22 cellular contexts compared by ENCODE assay signal in the genomic region with DNA sequence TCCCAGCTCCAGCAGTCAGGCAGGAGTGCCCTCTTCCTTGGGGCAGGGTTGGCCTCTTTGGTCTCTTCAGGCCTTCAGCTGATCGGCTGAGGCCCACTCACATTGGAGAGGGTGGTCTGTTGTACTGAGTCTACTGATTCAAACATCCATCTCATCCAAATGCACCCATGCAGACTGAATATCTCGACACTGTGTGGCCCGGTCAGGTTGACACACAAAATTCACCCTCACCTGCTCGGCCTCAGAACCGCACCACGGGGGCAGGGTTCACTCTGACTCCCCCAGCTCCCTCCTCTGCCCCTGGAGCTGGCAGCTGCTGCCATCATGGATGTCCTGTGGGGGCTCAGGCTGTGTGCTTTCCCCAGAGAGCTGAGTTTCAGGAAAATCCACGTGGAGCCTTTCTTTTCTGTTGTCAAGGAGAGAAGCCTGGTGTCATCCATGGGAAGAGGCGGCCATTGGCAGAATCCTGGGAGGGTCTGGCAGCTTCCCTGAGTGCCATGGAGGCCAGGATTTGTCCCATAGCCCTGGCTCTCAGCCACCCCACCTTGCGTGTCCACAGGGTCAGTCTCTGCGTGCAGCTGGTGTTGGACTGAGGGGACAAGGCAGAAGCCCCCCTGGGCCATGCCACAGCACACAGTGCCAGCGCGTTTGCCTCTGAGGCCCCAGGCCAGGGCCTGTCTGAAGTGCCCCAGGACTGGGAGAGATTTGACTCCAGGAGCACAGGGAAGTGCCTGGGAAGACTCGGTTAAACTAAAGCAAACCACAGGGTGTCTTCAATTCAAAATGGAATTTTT.
"Had no signal": no experiment of that assay in that cellular context is flagged by ENCODE, and none has a peak within 500 bp of the region (broad histone marks: within the 10 kb centered on the region; RNA-seq: fewer than 3 reads in every experiment).

No MANE protein-coding gene starts in this region.

- DNase-seq: activated B cell treated with CpG ODN at 0.5 μM for 24 hours; activated CD4-positive, alpha-beta memory T cell treated with anti-CD3 and anti-CD28 coated beads, Interleukin-2, amount 10 ng/mL, durations not matched to agents 7 days and 5 days; activated CD4-positive, alpha-beta T cell treated with anti-CD3 and anti-CD28 coated beads for 4 hours; activated effector memory CD4-positive, alpha-beta T cell treated with anti-CD3 and anti-CD28 coated beads, Interleukin-2, amount 50 U/mL, for 16 hours; activated naive CD4-positive, alpha-beta T cell treated with anti-CD3 and anti-CD28 coated beads, Interleukin-2, amount 50 U/mL, for 16 hours; activated T-cell treated with anti-CD3 and anti-CD28 coated beads, Interleukin-2, amount 50 U/mL, for 72 hours; brain microvascular endothelial cell; heart right ventricle; immature natural killer cell; mesenchymal stem cell; ovary; stimulated activated CD4-positive, alpha-beta T cell treated with anti-CD3 and anti-CD28 coated beads, Interleukin-4, amount 100 ng/mL, for 4 hours; T-cell; T-helper 9 cell had no signal

- H3K4me1 ChIP-seq: colonic mucosa, thyroid gland had no signal

- H3K27me3 ChIP-seq: brain microvascular endothelial cell, colonic mucosa, ovary, thyroid gland had no signal

- H3K4me3 Mint-ChIP-seq: activated B cell treated with CpG ODN at 0.5 μM for 24 hours; activated CD4-positive, alpha-beta memory T cell treated with anti-CD3 and anti-CD28 coated beads, Interleukin-2, amount 10 ng/mL, durations not matched to agents 7 days and 5 days; activated T-cell treated with anti-CD3 and anti-CD28 coated beads, Interleukin-2, amount 50 U/mL, for 72 hours; central memory CD8-positive, alpha-beta T cell; immature natural killer cell; naive B cell; neural crest cell; stimulated activated memory B cell treated with anti-CD40 and anti-IgM and Interleukin-4, amounts not matched to agents 10 μg/mL and 1 μg/mL and 100 μg/mL, for 72 hours; T-cell had no signal

- H3K4me3 ChIP-seq: colonic mucosa, gastroesophageal sphincter, heart right ventricle, mucosa of descending colon, ovary, thyroid gland had no signal

- H3K36me3 ChIP-seq: brain microvascular endothelial cell, colonic mucosa, gastroesophageal sphincter, heart right ventricle, ovary, thyroid gland had no signal

- H3K9me3 ChIP-seq: colonic mucosa, gastroesophageal sphincter, heart right ventricle, mucosa of descending colon, ovary, thyroid gland had no signal

- H3K9me3 Mint-ChIP-seq: activated B cell treated with CpG ODN at 0.5 μM for 24 hours; central memory CD8-positive, alpha-beta T cell; immature natural killer cell; neural crest cell; T-cell had no signal

- H3K27ac Mint-ChIP-seq: activated B cell treated with CpG ODN at 0.5 μM for 24 hours; activated CD4-positive, alpha-beta memory T cell treated with anti-CD3 and anti-CD28 coated beads, Interleukin-2, amount 10 ng/mL, durations not matched to agents 7 days and 5 days; activated T-cell treated with anti-CD3 and anti-CD28 coated beads, Interleukin-2, amount 50 U/mL, for 72 hours; stimulated activated memory B cell treated with anti-CD40 and anti-IgM and Interleukin-4, amounts not matched to agents 10 μg/mL and 1 μg/mL and 100 μg/mL, for 72 hours; T-cell had no signal

- H3K27ac ChIP-seq: brain microvascular endothelial cell, colonic mucosa, gastroesophageal sphincter, heart right ventricle, ovary, thyroid gland had no signal

- H3K4me1 Mint-ChIP-seq: activated B cell treated with CpG ODN at 0.5 μM for 24 hours; neural crest cell; stimulated activated memory B cell treated with anti-CD40 and anti-IgM and Interleukin-4, amounts not matched to agents 10 μg/mL and 1 μg/mL and 100 μg/mL, for 72 hours had no signal

- H3K36me3 Mint-ChIP-seq: naive B cell; stimulated activated memory B cell treated with anti-CD40 and anti-IgM and Interleukin-4, amounts not matched to agents 10 μg/mL and 1 μg/mL and 100 μg/mL, for 72 hours; T-cell had no signal

- H3K27me3 Mint-ChIP-seq: activated B cell treated with CpG ODN at 0.5 μM for 24 hours; activated CD4-positive, alpha-beta memory T cell treated with anti-CD3 and anti-CD28 coated beads, Interleukin-2, amount 10 ng/mL, durations not matched to agents 7 days and 5 days; central memory CD8-positive, alpha-beta T cell; stimulated activated memory B cell treated with anti-CD40 and anti-IgM and Interleukin-4, amounts not matched to agents 10 μg/mL and 1 μg/mL and 100 μg/mL, for 72 hours had no signal
